Comparison of ENCODE assay signal across 8 cellular contexts in the genomic region with DNA sequence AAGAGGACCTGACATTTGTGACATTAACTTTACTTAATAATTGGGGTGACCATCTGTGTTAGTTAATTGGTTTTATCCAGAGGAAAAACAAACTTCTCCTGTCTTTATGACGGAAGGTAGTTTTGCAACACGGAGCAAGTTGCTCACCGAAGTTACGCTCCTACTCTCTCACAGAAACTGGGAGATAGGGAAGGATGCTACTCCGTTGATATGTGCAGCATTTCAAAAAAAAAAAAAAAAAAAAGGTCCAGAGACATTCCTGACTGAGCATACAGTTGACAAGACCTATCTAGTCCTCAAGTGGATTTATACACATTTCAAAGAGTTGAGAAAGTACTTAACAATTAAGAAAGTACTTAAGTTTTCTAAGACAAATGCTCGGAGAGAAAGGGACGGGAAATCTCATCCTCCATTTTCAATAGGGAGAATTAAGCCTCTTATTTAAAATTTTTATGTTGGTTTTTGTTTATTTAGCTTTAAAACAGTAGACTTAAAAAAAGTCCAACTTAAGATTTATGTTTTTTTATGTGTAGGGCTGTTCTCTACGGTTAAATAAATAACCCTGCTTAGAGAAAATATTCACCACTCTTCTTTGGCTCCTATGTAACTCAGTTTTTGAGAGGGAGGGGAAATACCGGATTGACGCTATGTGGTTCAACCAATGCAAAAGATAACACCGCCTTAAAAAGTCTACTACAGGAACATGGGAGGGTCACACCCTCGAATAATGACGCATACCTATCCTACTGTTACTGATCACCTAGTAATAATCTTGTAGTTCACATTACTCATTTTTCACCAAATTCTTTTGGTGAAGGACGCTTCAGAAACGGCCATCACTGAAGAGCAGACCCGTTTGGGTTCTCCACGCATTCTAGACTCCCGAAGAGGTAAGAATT. TPM values are rescaled to one million over a fixed set of nuclear protein-coding genes. Genes with fewer than 3 reads are reported as not detected.
DNase-seq lines count a peak whose midpoint lies in the region; ATAC-seq and TF ChIP-seq lines count a peak whose summit lies in the region.

FER (plus strand) TSS at position 787 of the 899 bp plus-strand sequence. CDS start 50,286 bp downstream, outside the sequence.

- H3K27ac ChIP-seq in PC-3 (ENCODE audit: low read length) (peak within 1 kb of the TSS; percentile 77), parathyroid adenoma (peak within 1 kb of the TSS; percentile 96)

- H3F3A ChIP-seq in PC-3 (ENCODE audit: low read length, unreplicated experiment): no peaks in the 10 kb centered on the region

- H3K27me3 ChIP-seq in PC-3 (ENCODE audit: low read length) (no peaks in the 10 kb centered on the region), parathyroid adenoma (ENCODE audit: control insufficient read depth, insufficient read depth, low read length) (no peaks in the 10 kb centered on the region)

- H2AFZ ChIP-seq in PC-3 (ENCODE audit: low read length): peak within 1 kb of the TSS; percentile 82
- peak within 1 kb of the TSS; percentile 92 for H2AFZ ChIP-seq in parathyroid adenoma

- H3K4me3 Mint-ChIP-seq in glutamatergic neuron (ENCODE audit: unreplicated experiment): peak within 1 kb of the TSS; percentile 95

- ATAC-seq in GM18520 (IDR thresholded peaks at IDR 0.05; ENCODE audit: unreplicated experiment) (peak; percentile 31), HG02884 (IDR thresholded peaks at IDR 0.05; ENCODE audit: unreplicated experiment) (peak; percentile 22), PC-3 (peak; percentile 29)

- peaks cover 4% of the 10 kb centered on the region for H3K36me3 Mint-ChIP-seq in glutamatergic neuron (ENCODE audit: unreplicated experiment)

- H3K27ac Mint-ChIP-seq in glutamatergic neuron (ENCODE audit: unreplicated experiment): peak within 1 kb of the TSS; percentile 94

- H3K36me3 ChIP-seq in PC-3 (ENCODE audit: low read depth, low read length) (no peaks in the 10 kb centered on the region), parathyroid adenoma (ENCODE audit: control insufficient read depth, insufficient read depth, low read length) (no peaks in the 10 kb centered on the region)

- no peaks in the 10 kb centered on the region for H4K20me1 ChIP-seq in PC-3 (ENCODE audit: low read length)

- no peak for TF ChIP-seq CTCF in PC-3 (conservative IDR thresholded peaks at IDR 0.05; ENCODE audit: low read depth, low read length)
- TF ChIP-seq CTCF in glutamatergic neuron (IDR thresholded peaks at IDR 0.05; ENCODE audit: partially characterized antibody, unreplicated experiment): no peak
- TF ChIP-seq CTCF in parathyroid adenoma (IDR thresholded peaks at IDR 0.05): no peak

- CTCF ChIA-PET in PC-3 (lab: Charles Lee): no interaction called here

- peaks cover 13% of the 10 kb centered on the region for H3K4me1 Mint-ChIP-seq in glutamatergic neuron (ENCODE audit: low read depth, unreplicated experiment)

- H3K9me3 Mint-ChIP-seq in glutamatergic neuron (ENCODE audit: unreplicated experiment): peaks cover 7% of the 10 kb centered on the region

- no peaks in the 10 kb centered on the region for H3K9me2 ChIP-seq in PC-3 (replicated peaks; ENCODE audit: low read length)

- H3K27me3 Mint-ChIP-seq in glutamatergic neuron (ENCODE audit: unreplicated experiment): peaks cover 2% of the 10 kb centered on the region

- no TSS peak for BruUV-seq in PC-3 (replicated peaks; lab: Mats Ljungman, UMichigan)

- no peaks in the 10 kb centered on the region for H3K9me3 ChIP-seq in PC-3 (ENCODE audit: low read length)
- H3K9me3 ChIP-seq in parathyroid adenoma (ENCODE audit: control insufficient read depth, low read length): no peaks in the 10 kb centered on the region

- POLR2A ChIA-PET in PC-3 (lab: Charles Lee; ENCODE audit: unreplicated experiment): interaction anchor here (0.6 to 1.0 kb wide), 4 partner anchors 19 to 154 kb away, joined by 3 to 5 read pairs (median 4); no protein-coding TSS in a partner anchor

- peak within 1 kb of the TSS; percentile 92 for H3K4me2 ChIP-seq in PC-3 (ENCODE audit: low read length)
- H3K4me2 ChIP-seq in parathyroid adenoma (ENCODE audit: low read length): peak within 1 kb of the TSS; percentile 99

- H3K4me1 ChIP-seq in PC-3 (ENCODE audit: insufficient read depth, low read length) (peaks cover 24% of the 10 kb centered on the region), parathyroid adenoma (no peaks in the 10 kb centered on the region)

- peak within 1 kb of the TSS; percentile 93 for H3K9ac ChIP-seq in PC-3 (ENCODE audit: low read length)
- H3K9ac ChIP-seq in parathyroid adenoma: peak within 1 kb of the TSS; percentile 96

- H3K4me3 ChIP-seq in PC-3 (ENCODE audit: low read length): peak within 1 kb of the TSS; percentile 77
- peak within 1 kb of the TSS; percentile 97 for H3K4me3 ChIP-seq in parathyroid adenoma (ENCODE audit: low read depth, low read length)

- intact Hi-C loops in PC-3 (cut with micrococcal nuclease): loop anchor here (1.0 to 2.0 kb wide), 6 partner anchors 19 to 153 kb away; no protein-coding TSS in a partner anchor

- DNase-seq in PC-3 (peak; percentile 93), glutamatergic neuron (no peak), NCI-H1092 treated with DMSO at 0.1 percent for 48 hours (lab: John Stamatoyannopoulos, UW) (no peak), GM19240 (ENCODE audit: insufficient read length, low spot score) (no peak)
- peak; percentile 38 for DNase-seq in activated naive CD4-positive, alpha-beta T cell treated with anti-CD3 and anti-CD28 coated beads, Interleukin-2, amount 50 U/mL, for 16 hours

- H3K79me2 ChIP-seq in PC-3 (ENCODE audit: low read length): peaks cover 40% of the 10 kb centered on the region
- H3K79me2 ChIP-seq in parathyroid adenoma: peaks cover 4% of the 10 kb centered on the region

RNA-seq across cellular contexts. Expression of gene FER, which starts in this region (rescaled TPM):
- total RNA-seq in PC-3 (2014; rRNA removed) (19.4 and 20.2 TPM in 2 replicates), glutamatergic neuron (ENCODE audit: unreplicated experiment) (30.9 TPM)

Comparison
In these comparisons a context has a peak if more than half of its experiments do, and no peak if none do; other contexts are left out.
1. DNase-seq: peak in PC-3 (single experiment) and activated naive CD4-positive, alpha-beta T cell treated with anti-CD3 and anti-CD28 coated beads, Interleukin-2, amount 50 U/mL, for 16 hours (single experiment); none in glutamatergic neuron (single experiment), NCI-H1092 treated with DMSO at 0.1 percent for 48 hours (single experiment) and GM19240 (single experiment).
2. Peak in every context shown above with its lines, with median percentiles within 50 percentile points of each other: ATAC-seq.